39 cellular contexts compared by ENCODE assay signal in genomic region chr4:26467724-26468123, GRCh38. TPM values are rescaled to one million over a fixed set of nuclear protein-coding genes. Genes with fewer than 3 reads are reported as not detected.
"Had no signal": no experiment of that assay in that cellular context is flagged by ENCODE, and none has a peak within 500 bp of the region (broad histone marks: within the 10 kb centered on the region; RNA-seq: fewer than 3 reads in every experiment).

No MANE protein-coding gene starts in this region.

- H3K4me1 Mint-ChIP-seq: activated CD4-positive, alpha-beta T cell treated with anti-CD3 and anti-CD28 coated beads for 36 hours; activated CD4-positive, alpha-beta T cell treated with anti-CD3 and anti-CD28 coated beads, Interleukin-2, amount 10 ng/mL, durations not matched to agents 7 days and 5 days; activated naive CD8-positive, alpha-beta T cell treated with anti-CD3 and anti-CD28 coated beads for 36 hours; activated T-helper 17 cell treated with anti-CD3 and anti-CD28 coated beads, Interleukin-2, amount 50 U/mL, for 72 hours had no signal

- H3K36me3 Mint-ChIP-seq: activated naive CD4-positive, alpha-beta T cell treated with anti-CD3 and anti-CD28 coated beads, Interleukin-2, amount 50 U/mL, for 72 hours; activated naive CD8-positive, alpha-beta T cell treated with anti-CD3 and anti-CD28 coated beads for 36 hours had no signal

- H3K9me3 Mint-ChIP-seq: activated CD4-positive, alpha-beta T cell treated with anti-CD3 and anti-CD28 coated beads, Interleukin-2, amount 10 ng/mL, durations not matched to agents 7 days and 5 days; activated CD8-positive, alpha-beta T cell treated with anti-CD3 and anti-CD28 coated beads for 36 hours; activated T-cell treated with anti-CD3 and anti-CD28 coated beads, Interleukin-2, amount 50 U/mL, for 4 hours; activated T-cell treated with anti-CD3 and anti-CD28 coated beads, Interleukin-2, amount 50 U/mL, for 72 hours; activated T-helper 17 cell treated with anti-CD3 and anti-CD28 coated beads, Interleukin-2, amount 50 U/mL, for 72 hours; T-helper 1 cell treated with Interleukin-12 subunit alpha and Interleukin-12 subunit beta and Interleukin-4 antibody, amounts not matched to agents 30 μg/mL and 1 μg/mL, for 36 hours; T-helper 2 cell treated with Interferon-gamma antibody and Interleukin-4, amounts not matched to agents 5 μg/mL and 100 μg/mL, for 36 hours had no signal

- H3K27me3 ChIP-seq: adrenal gland, body of pancreas, brain microvascular endothelial cell, breast epithelium had no signal

- H3K4me1 ChIP-seq: adrenal gland, breast epithelium had no signal

- H3K4me3 Mint-ChIP-seq: activated CD4-positive, alpha-beta T cell treated with anti-CD3 and anti-CD28 coated beads for 36 hours; activated CD4-positive, alpha-beta T cell treated with anti-CD3 and anti-CD28 coated beads, Interleukin-2, amount 10 ng/mL, durations not matched to agents 7 days and 5 days; activated CD8-positive, alpha-beta T cell treated with anti-CD3 and anti-CD28 coated beads for 36 hours; activated naive CD4-positive, alpha-beta T cell treated with anti-CD3 and anti-CD28 coated beads for 36 hours; activated naive CD8-positive, alpha-beta T cell treated with anti-CD3 and anti-CD28 coated beads for 36 hours; activated T-cell treated with anti-CD3 and anti-CD28 coated beads, Interleukin-2, amount 50 U/mL, for 4 hours; activated T-cell treated with anti-CD3 and anti-CD28 coated beads, Interleukin-2, amount 50 U/mL, for 72 hours; activated T-helper 1 cell treated with anti-CD3 and anti-CD28 coated beads, Interleukin-12 subunit alpha, Interleukin-12 subunit beta, Interleukin-2, Interleukin-4 antibody, amounts not matched to agents 30 ng/mL and 10 ng/mL and 1 ng/mL, durations not matched to agents 14 hours and 24 hours and 36 hours; activated T-helper 17 cell treated with anti-CD3 and anti-CD28 coated beads, Interleukin-2, amount 50 U/mL, for 72 hours; T-helper 1 cell treated with Interleukin-12 subunit alpha and Interleukin-12 subunit beta and Interleukin-4 antibody, amounts not matched to agents 30 μg/mL and 1 μg/mL, for 36 hours; T-helper 2 cell treated with Interferon-gamma antibody and Interleukin-4, amounts not matched to agents 5 μg/mL and 100 μg/mL, for 36 hours had no signal

- H3K27ac Mint-ChIP-seq: activated CD4-positive, alpha-beta T cell treated with anti-CD3 and anti-CD28 coated beads for 36 hours; activated CD4-positive, alpha-beta T cell treated with anti-CD3 and anti-CD28 coated beads, Interleukin-2, amount 10 ng/mL, durations not matched to agents 7 days and 5 days; activated CD8-positive, alpha-beta T cell treated with anti-CD3 and anti-CD28 coated beads for 36 hours; activated naive CD4-positive, alpha-beta T cell treated with anti-CD3 and anti-CD28 coated beads for 36 hours; activated naive CD4-positive, alpha-beta T cell treated with anti-CD3 and anti-CD28 coated beads, Interleukin-2, amount 50 U/mL, for 72 hours; activated naive CD8-positive, alpha-beta T cell treated with anti-CD3 and anti-CD28 coated beads for 36 hours; activated T-cell treated with anti-CD3 and anti-CD28 coated beads, Interleukin-2, amount 50 U/mL, for 72 hours; activated T-helper 1 cell treated with anti-CD3 and anti-CD28 coated beads, Interleukin-12 subunit alpha, Interleukin-12 subunit beta, Interleukin-2, Interleukin-4 antibody, amounts not matched to agents 30 ng/mL and 10 ng/mL and 1 ng/mL, durations not matched to agents 14 hours and 24 hours and 36 hours; activated T-helper 17 cell treated with anti-CD3 and anti-CD28 coated beads, Interleukin-2, amount 50 U/mL, for 72 hours; T-helper 1 cell treated with Interleukin-12 subunit alpha and Interleukin-12 subunit beta and Interleukin-4 antibody, amounts not matched to agents 30 μg/mL and 1 μg/mL, for 36 hours; T-helper 2 cell treated with Interferon-gamma antibody and Interleukin-4, amounts not matched to agents 5 μg/mL and 100 μg/mL, for 36 hours had no signal

- H3K27ac ChIP-seq: adrenal gland, body of pancreas, brain microvascular endothelial cell, breast epithelium, VCaP had no signal

- H3K4me3 ChIP-seq: adrenal gland, body of pancreas, breast epithelium had no signal

- ATAC-seq: activated CD4-positive, alpha-beta T cell treated with anti-CD3 and anti-CD28 coated beads for 36 hours; activated CD4-positive, CD25-positive, alpha-beta regulatory T cell treated with anti-CD3 and anti-CD28 coated beads, Interleukin-2, amount 50 U/mL, for 24 hours; activated CD8-positive, alpha-beta T cell treated with anti-CD3 and anti-CD28 coated beads for 36 hours; activated naive CD4-positive, alpha-beta T cell treated with anti-CD3 and anti-CD28 coated beads, Interleukin-2, amount 50 U/mL, for 72 hours; activated T-cell treated with anti-CD3 and anti-CD28 coated beads, Interleukin-2, amount 50 U/mL, for 4 hours; activated T-cell treated with anti-CD3 and anti-CD28 coated beads, Interleukin-2, amount 50 U/mL, for 72 hours; activated T-helper 17 cell treated with anti-CD3 and anti-CD28 coated beads, Interleukin-2, amount 50 U/mL, for 72 hours had no signal

- DNase-seq: activated CD4-positive, alpha-beta T cell treated with anti-CD3 and anti-CD28 coated beads for 1 hour; activated CD4-positive, alpha-beta T cell treated with anti-CD3 and anti-CD28 coated beads for 36 hours; activated CD4-positive, alpha-beta T cell treated with anti-CD3 and anti-CD28 coated beads for 48 hours; activated CD4-positive, alpha-beta T cell treated with anti-CD3 and anti-CD28 coated beads, Interleukin-2, amount 10 ng/mL, durations not matched to agents 7 days and 5 days; activated CD4-positive, alpha-beta T cell treated with anti-CD3 and anti-CD28 coated beads, Interleukin-2, amount 50 U/mL, for 48 hours; activated CD4-positive, CD25-positive, alpha-beta regulatory T cell; activated CD8-positive, alpha-beta memory T cell treated with anti-CD3 and anti-CD28 coated beads, Interleukin-2, amount 50 U/mL, for 4 hours; activated CD8-positive, alpha-beta T cell treated with anti-CD3 and anti-CD28 coated beads for 36 hours; activated effector memory CD4-positive, alpha-beta T cell treated with anti-CD3 and anti-CD28 coated beads, Interleukin-2, amount 50 U/mL, for 16 hours; activated gamma-delta T cell treated with Interleukin-2 at 50 U/mL for 16 hours; activated naive CD4-positive, alpha-beta T cell; activated naive CD4-positive, alpha-beta T cell treated with anti-CD3 and anti-CD28 coated beads for 36 hours; activated naive CD4-positive, alpha-beta T cell treated with anti-CD3 and anti-CD28 coated beads, Interleukin-2, amount 50 U/mL, for 16 hours; activated naive CD8-positive, alpha-beta T cell treated with anti-CD3 and anti-CD28 coated beads for 36 hours; activated T-cell treated with anti-CD3 and anti-CD28 coated beads for 4 hours; activated T-cell treated with anti-CD3 and anti-CD28 coated beads, Interleukin-2, amount 50 U/mL, for 1 hour; activated T-cell treated with anti-CD3 and anti-CD28 coated beads, Interleukin-2, amount 50 U/mL, for 4 hours; activated T-cell treated with anti-CD3 and anti-CD28 coated beads, Interleukin-2, amount 50 U/mL, for 72 hours; adrenal gland; amniotic stem cell; aorta; body of pancreas; brain microvascular endothelial cell; central memory CD4-positive, alpha-beta T cell; T-helper 1 cell; T-helper 2 cell; T-helper 9 cell had no signal

RNA-seq across cellular contexts. Expression of gene CCKAR, which starts 22.6 kb away (rescaled TPM):
- total RNA-seq: activated CD4-positive, alpha-beta T cell treated with anti-CD3 and anti-CD28 coated beads for 36 hours; activated CD4-positive, alpha-beta T cell treated with anti-CD3 and anti-CD28 coated beads, Interleukin-2, amount 10 ng/mL, durations not matched to agents 7 days and 5 days; activated CD8-positive, alpha-beta memory T cell treated with anti-CD3 and anti-CD28 coated beads for 36 hours; activated CD8-positive, alpha-beta T cell treated with anti-CD3 and anti-CD28 coated beads for 36 hours; activated naive CD4-positive, alpha-beta T cell treated with anti-CD3 and anti-CD28 coated beads for 36 hours; activated naive CD4-positive, alpha-beta T cell treated with anti-CD3 and anti-CD28 coated beads, Interleukin-2, amount 50 U/mL, for 72 hours; activated naive CD8-positive, alpha-beta T cell treated with anti-CD3 and anti-CD28 coated beads for 36 hours; activated T-cell treated with anti-CD3 and anti-CD28 coated beads, Interleukin-2, amount 50 U/mL, for 4 hours; activated T-cell treated with anti-CD3 and anti-CD28 coated beads, Interleukin-2, amount 50 U/mL, for 72 hours; activated T-helper 1 cell treated with anti-CD3 and anti-CD28 coated beads, Interleukin-12 subunit alpha, Interleukin-12 subunit beta, Interleukin-2, Interleukin-4 antibody, amounts not matched to agents 30 ng/mL and 10 ng/mL and 1 ng/mL, durations not matched to agents 14 hours and 24 hours and 36 hours; activated T-helper 17 cell treated with anti-CD3 and anti-CD28 coated beads, Interleukin-2, amount 50 U/mL, for 72 hours; aorta; astrocyte; breast epithelium; cardiac septum; cerebellum had no signal
- polyA plus RNA-seq: adrenal gland, aorta had no signal
